15 cellular contexts compared by ENCODE assay signal in genomic region chr2:232300894-232301387, GRCh38.
DNase-seq lines count a peak whose midpoint lies in the region; ATAC-seq and TF ChIP-seq lines count a peak whose summit lies in the region.
"Had no signal": no experiment of that assay in that cellular context is flagged by ENCODE, and none has a peak within 500 bp of the region (broad histone marks: within the 10 kb centered on the region; RNA-seq: fewer than 3 reads in every experiment).

No MANE protein-coding gene starts in this region.

- no peak for TF ChIP-seq POLR2A in breast epithelium (IDR thresholded peaks at IDR 0.05)

- H3K4me3 ChIP-seq in breast epithelium = no peak overlapping the region

- H3K4me1 ChIP-seq in breast epithelium = no peaks in the 10 kb centered on the region

- H3K27ac ChIP-seq in breast epithelium = peak overlapping the region; percentile 69 to 78

- no peak overlapping the region for H3K27ac Mint-ChIP-seq in Calu3 (ENCODE audit: unreplicated experiment)
- H3K27ac Mint-ChIP-seq: brain, nephron had no signal

- no peaks in the 10 kb centered on the region for H3K27me3 Mint-ChIP-seq in Calu3 (ENCODE audit: unreplicated experiment)
- H3K27me3 Mint-ChIP-seq: brain had no signal

- no peaks in the 10 kb centered on the region for H3K27me3 ChIP-seq in breast epithelium

- ATAC-seq in HG02840 (IDR thresholded peaks at IDR 0.05; ENCODE audit: low FRiP score, unreplicated experiment) = no peak
- no peak for ATAC-seq in HG02870 (IDR thresholded peaks at IDR 0.05; ENCODE audit: unreplicated experiment)

- H3K4me1 Mint-ChIP-seq in Calu3 (ENCODE audit: low read depth, unreplicated experiment) = peaks cover 9% of the 10 kb centered on the region
- H3K4me1 Mint-ChIP-seq: brain, nephron had no signal

- no peak for TF ChIP-seq CTCF in Calu3 (IDR thresholded peaks at IDR 0.05; ENCODE audit: unreplicated experiment)
- TF ChIP-seq CTCF in LNCAP (IDR thresholded peaks at IDR 0.05) = peak; percentile 16; the same call in 1 of the 2 replicates
- peak; percentile 8 to 38 (median 32) for TF ChIP-seq CTCF in breast epithelium (IDR thresholded peaks at IDR 0.05)

- intact Hi-C loops in Calu3 (cut with micrococcal nuclease; ENCODE audit: unreplicated experiment) = no loop called here
- intact Hi-C loops in breast epithelium (cut with DNase I; ENCODE audit: low total_unique reads) = no loop called here

- DNase-seq in Calu3 (peak; percentile 16), breast epithelium (ENCODE audit: low spot score in 2 of 2) (no peak), myocyte (ENCODE audit: low read depth) (peak; percentile 32), Ammon's horn (ENCODE audit: low spot score) (no peak), AG20443 (ENCODE audit: low spot score) (no peak)
- DNase-seq: activated CD8-positive, alpha-beta memory T cell treated with anti-CD3 and anti-CD28 coated beads, Interleukin-2, amount 50 U/mL, for 4 hours; DND-41; erythroblast; NK-92 treated with Interleukin-12 subunit alpha and Interleukin-12 subunit beta, amount 100 ng/mL, for 24 hours; stimulated activated CD8-positive, alpha-beta memory T cell treated with anti-CD3 and anti-CD28 coated beads, Interleukin-4, amount 100 ng/mL, for 48 hours had no signal

- no TSS peak for BruUV-seq in Calu3 (replicated peaks; lab: Mats Ljungman, UMichigan)

- H3K9me3 ChIP-seq in breast epithelium = no peaks in the 10 kb centered on the region

- H3K36me3 Mint-ChIP-seq in Calu3 (ENCODE audit: insufficient read depth, unreplicated experiment) = peaks cover 4% of the 10 kb centered on the region

- CTCF ChIA-PET in Calu3 (lab: Charles Lee) = interaction anchor here (1.0 to 1.2 kb wide), 2 partner anchors 8 to 9 kb away, joined by 3 read pairs; no protein-coding TSS in a partner anchor

- no peak overlapping the region for H3K4me3 Mint-ChIP-seq in Calu3 (ENCODE audit: low read depth, unreplicated experiment)
- H3K4me3 Mint-ChIP-seq: brain, nephron had no signal

- no peaks in the 10 kb centered on the region for H3K9me3 Mint-ChIP-seq in Calu3 (ENCODE audit: low read depth, unreplicated experiment)

- H3K36me3 ChIP-seq in breast epithelium = no peaks in the 10 kb centered on the region

Comparison
In these comparisons a context has a peak if more than half of its experiments do, and no peak if none do; other contexts are left out.
1. DNase-seq: peak in Calu3 (single experiment) and myocyte (single experiment); none in breast epithelium (0 of 2), Ammon's horn (single experiment) and AG20443 (single experiment).